Comparison of ENCODE assay signal across 8 cellular contexts in genomic region chr3:108089544-108089943, GRCh38. TPM values are rescaled to one million over a fixed set of nuclear protein-coding genes. Genes with fewer than 3 reads are reported as not detected.
DNase-seq lines count a peak whose midpoint lies in the region; ATAC-seq, FAIRE-seq and TF ChIP-seq lines count a peak whose summit lies in the region.

No MANE protein-coding gene starts in this region.

- TF ChIP-seq RAD21 in HepG2 (CRISPR knock-in tag; IDR thresholded peaks at IDR 0.05), result no peak

- DNase-seq in cardiac muscle cell (ENCODE audit: low read depth in 1 of 2, low spot score in 1 of 2) (peak in 1 of 2 donors; percentile 11), left ventricle myocardium superior (no peak), ascending aorta (ENCODE audit: low spot score in 2 of 2) (no peak), HepG2 (ENCODE audit: low spot score) (no peak), type B pancreatic cell (ENCODE audit: extremely low spot score, unreplicated experiment) (no peak), A172 (ENCODE audit: low spot score) (no peak), SW480 (ENCODE audit: low spot score) (no peak), omental fat pad (ENCODE audit: low spot score) (no peak)

- TF ChIP-seq CTCF in cardiac muscle cell (IDR thresholded peaks at IDR 0.05; ENCODE audit: low read depth, low read length) (no peak), ascending aorta (IDR thresholded peaks at IDR 0.05) (no peak), HepG2 (CRISPR knock-in tag; IDR thresholded peaks at IDR 0.05) (no peak), type B pancreatic cell (conservative IDR thresholded peaks at IDR 0.05) (no peak), omental fat pad (IDR thresholded peaks at IDR 0.05) (no peak)

- no peaks in the 10 kb centered on the region for H3K9me3 ChIP-seq in cardiac muscle cell (ENCODE audit: low read depth)
- no peaks in the 10 kb centered on the region for H3K9me3 ChIP-seq in ascending aorta
- no peaks in the 10 kb centered on the region for H3K9me3 ChIP-seq in HepG2 (ENCODE audit: low read length)

- POLR2A ChIA-PET in HepG2 (lab: Yijun Ruan, JAX), result no interaction called here

- H3K9ac ChIP-seq in HepG2 (ENCODE audit: insufficient read depth, low read depth, low read length), result no peak overlapping the region

- BruUV-seq in HepG2 (replicated peaks; lab: Mats Ljungman, UMichigan), result no TSS peak

- H2AFZ ChIP-seq in HepG2 (ENCODE audit: low read length), result no peak overlapping the region

- no peaks in the 10 kb centered on the region for H4K20me1 ChIP-seq in HepG2 (ENCODE audit: insufficient read depth, low read length)

- H3K27me3 ChIP-seq in cardiac muscle cell, result peaks cover 29% of the 10 kb centered on the region
- H3K27me3 ChIP-seq in ascending aorta, result no peaks in the 10 kb centered on the region
- H3K27me3 ChIP-seq in HepG2 (ENCODE audit: control insufficient read depth in 1 of 2, insufficient read depth in 2 of 2, low read length in 2 of 2), result peaks cover 0 to 11% of the 10 kb centered on the region in 2 experiments; a peak in 2 of 5 replicates

- peak overlapping the region; percentile 53 for H3K4me3 ChIP-seq in cardiac muscle cell
- peak overlapping the region; percentile 92 to 100 for H3K4me3 ChIP-seq in ascending aorta
- H3K4me3 ChIP-seq in HepG2 (replicated peaks in 1 of 3; ENCODE audit: insufficient read depth in 1 of 3, low read depth in 2 of 3, low read length in 3 of 3), result peak overlapping the region in 2 of 3 experiments; percentile 72 to 79; a peak in 4 of 6 replicates

- TF ChIP-seq EP300 in HepG2 (IDR thresholded peaks at IDR 0.05; ENCODE audit: low read depth in 2 of 2, low read length in 2 of 2), result no peak
- no peak for TF ChIP-seq EP300 in HepG2 (CRISPR knock-in tag; IDR thresholded peaks at IDR 0.05; ENCODE audit: borderline replicate concordance)

- in situ Hi-C loops in HepG2 (cut with HindIII; ENCODE audit: extremely low pct_ligation_motif_present, low pct_unique_long_range_greater_than_20kb), result no loop called here

- 34% methylated on average over 7 of the region's 7 CpGs for WGBS in HepG2 (ENCODE audit: low lambda C conversion rate)

- intact Hi-C loops in left ventricle myocardium superior (cut with micrococcal nuclease), result no loop called here
- intact Hi-C loops in ascending aorta (cut with DNase I), result no loop called here
- intact Hi-C loops in HepG2 (cut with micrococcal nuclease; ENCODE audit: unreplicated experiment), result no loop called here

- H3K36me3 Mint-ChIP-seq in type B pancreatic cell, result peaks cover 4% of the 10 kb centered on the region

- no peaks in the 10 kb centered on the region for H3K79me2 ChIP-seq in HepG2 (ENCODE audit: insufficient read depth, low read length)

- H3K27ac ChIP-seq in cardiac muscle cell, result no peak overlapping the region
- peak overlapping the region; percentile 86 to 96 for H3K27ac ChIP-seq in ascending aorta
- no peak overlapping the region for H3K27ac ChIP-seq in HepG2 (ENCODE audit: extremely low read length, insufficient read depth, low read length)

- no peak for TF ChIP-seq POLR2A in HepG2 (IDR thresholded peaks at IDR 0.05; ENCODE audit: insufficient read depth in 1 of 2, low read depth in 2 of 2, low read length in 2 of 2)

- H3K4me3 Mint-ChIP-seq in type B pancreatic cell, result peak overlapping the region; percentile 97

- H3K36me3 ChIP-seq in cardiac muscle cell (no peaks in the 10 kb centered on the region), ascending aorta (no peaks in the 10 kb centered on the region), HepG2 (replicated peaks in 1 of 2; ENCODE audit: control insufficient read depth in 1 of 2, insufficient read depth in 2 of 2, low read length in 2 of 2) (no peaks in the 10 kb centered on the region)

- peaks cover 7% of the 10 kb centered on the region for H3K27me3 Mint-ChIP-seq in type B pancreatic cell

- peak overlapping the region; percentile 100 for H3K4me2 ChIP-seq in HepG2 (ENCODE audit: low read depth, low read length)

- H3K4me1 Mint-ChIP-seq in type B pancreatic cell (ENCODE audit: unreplicated experiment), result peaks cover 10% of the 10 kb centered on the region

- H3K27ac Mint-ChIP-seq in type B pancreatic cell, result peak overlapping the region; percentile 87

- H3K4me1 ChIP-seq in cardiac muscle cell (ENCODE audit: low read depth), result no peaks in the 10 kb centered on the region
- H3K4me1 ChIP-seq in ascending aorta, result peaks cover 0 to 15% of the 10 kb centered on the region in 2 donors
- H3K4me1 ChIP-seq in HepG2 (ENCODE audit: insufficient read depth, low read length), result peaks cover 9% of the 10 kb centered on the region

- CTCF ChIA-PET in HepG2 (lab: Yijun Ruan, JAX; ENCODE audit: low intra/inter-chr PET ratio, low total read pairs), result no interaction called here

- FAIRE-seq in HepG2 (lab: Jason Lieb, UNC), result no peak

- peaks cover 5% of the 10 kb centered on the region for H3K9me3 Mint-ChIP-seq in type B pancreatic cell

- ATAC-seq in left ventricle myocardium superior (no peak), HepG2 (no peak), omental fat pad (ENCODE audit: low FRiP score) (no peak)

TF ChIP-seq in HepG2, 621 proteins besides CTCF, POLR2A, EP300 and RAD21:
- TF ChIP-seq CBX2 (IDR thresholded peaks at IDR 0.05; ENCODE audit: low read depth, low read length), result 0 out of 2 replicates have a peak, but pooled peaks have one; percentile 19
- TF ChIP-seq CBX2 (CRISPR knock-in tag; IDR thresholded peaks at IDR 0.05; ENCODE audit: low read depth), result no peak
- no peak for TF ChIP-seq GTF2F1 (IDR thresholded peaks at IDR 0.05; ENCODE audit: low read length)

RNA-seq across cellular contexts. Expression of gene CD47, which starts 1.3 kb away (rescaled TPM):
- total RNA-seq in cardiac muscle cell, result 19.1 and 34.9 TPM in 2 replicates
- 33.2 and 38.1 TPM in 2 replicates for polyA plus RNA-seq in cardiac muscle cell
- total RNA-seq in left ventricle myocardium superior, result 37.7 TPM
- total RNA-seq in ascending aorta, result 24.5 TPM
- 3.1 and 6.5 TPM in 2 replicates for total RNA-seq in HepG2 (2016; rRNA removed; fragmentation: Illumina TruSeq; extraction: Trizol)
- 1.3 and 2.9 TPM in 2 replicates for total RNA-seq in HepG2 (2016; cell fraction: cytosol; rRNA removed; fragmentation: Illumina TruSeq; extraction: Trizol; ENCODE audit: low read depth)
- total RNA-seq in HepG2 (2016; cell fraction: insoluble cytoplasmic fraction; rRNA removed; fragmentation: Illumina TruSeq; extraction: Trizol), result 2.7 and 7.3 TPM in 2 replicates
- 4.1 and 4.8 TPM in 2 replicates for total RNA-seq in HepG2 (2016; cell fraction: membrane; rRNA removed; fragmentation: Illumina TruSeq; extraction: Trizol)
- 6.2 and 7.8 TPM in 2 replicates for total RNA-seq in HepG2 (2016; cell fraction: nucleus; rRNA removed; fragmentation: Illumina TruSeq; extraction: Trizol)
- 2.5 and 3.3 TPM in 2 replicates for polyA plus RNA-seq in HepG2 (2011; rRNA removed)
- 1.7 and 2.7 TPM in 2 replicates for polyA plus RNA-seq in HepG2 (2011; cell fraction: cytosol; rRNA removed)
- 1.1 and 1.3 TPM in 2 replicates for polyA plus RNA-seq in HepG2 (2011; cell fraction: nucleus; rRNA removed)
- polyA plus RNA-seq in HepG2 (2012), result 1.1 and 1.8 TPM in 2 replicates
- polyA plus RNA-seq in HepG2 (2016; cell fraction: cytosol; fragmentation: Illumina TruSeq; extraction: Trizol; ENCODE audit: low read depth), result 2.0 and 2.2 TPM in 2 replicates
- 2.8 and 3.0 TPM in 2 replicates for polyA plus RNA-seq in HepG2 (2016; cell fraction: insoluble cytoplasmic fraction; fragmentation: Illumina TruSeq; extraction: Trizol; ENCODE audit: low read depth)
- 2.2 and 2.8 TPM in 2 replicates for polyA plus RNA-seq in HepG2 (2016; cell fraction: membrane; fragmentation: Illumina TruSeq; extraction: Trizol; ENCODE audit: low read depth)
- 5.7 and 10.7 TPM in 2 replicates for polyA plus RNA-seq in HepG2 (2016; cell fraction: nucleus; fragmentation: Illumina TruSeq; extraction: Trizol; ENCODE audit: insufficient read depth, low read depth)
- 1.3 and 18.8 TPM in 2 replicates for polyA minus RNA-seq in HepG2 (2011; rRNA and poly(A)+ RNA removed; ENCODE audit: low replicate concordance)
- polyA minus RNA-seq in HepG2 (2011; cell fraction: cytosol; rRNA and poly(A)+ RNA removed), result 1.5 and 1.6 TPM in 2 replicates
- 3.6 and 10.0 TPM in 2 replicates for polyA minus RNA-seq in HepG2 (2011; cell fraction: nucleus; rRNA and poly(A)+ RNA removed)
- total RNA-seq in type B pancreatic cell (ENCODE audit: low replicate concordance), result 113 and 204 TPM in 2 replicates
- 124 and 145 TPM in 2 replicates for total RNA-seq in A172 (2014; rRNA removed; shearing (Covaris generic))
- 10 to 100 TPM; 42.7 to 58.7 (median 56.0) TPM for total RNA-seq in omental fat pad

Comparison
In these comparisons a context has a peak if more than half of its experiments do, and no peak if none do; other contexts are left out.
1. H3K27ac ChIP-seq: peak in ascending aorta (2 of 2); none in cardiac muscle cell (single experiment) and HepG2 (single experiment).
2. Peak in every context shown above with its lines, with median percentiles within 50 percentile points of each other: H3K4me3 ChIP-seq.